21 cellular contexts compared by ENCODE assay signal in the genomic region with DNA sequence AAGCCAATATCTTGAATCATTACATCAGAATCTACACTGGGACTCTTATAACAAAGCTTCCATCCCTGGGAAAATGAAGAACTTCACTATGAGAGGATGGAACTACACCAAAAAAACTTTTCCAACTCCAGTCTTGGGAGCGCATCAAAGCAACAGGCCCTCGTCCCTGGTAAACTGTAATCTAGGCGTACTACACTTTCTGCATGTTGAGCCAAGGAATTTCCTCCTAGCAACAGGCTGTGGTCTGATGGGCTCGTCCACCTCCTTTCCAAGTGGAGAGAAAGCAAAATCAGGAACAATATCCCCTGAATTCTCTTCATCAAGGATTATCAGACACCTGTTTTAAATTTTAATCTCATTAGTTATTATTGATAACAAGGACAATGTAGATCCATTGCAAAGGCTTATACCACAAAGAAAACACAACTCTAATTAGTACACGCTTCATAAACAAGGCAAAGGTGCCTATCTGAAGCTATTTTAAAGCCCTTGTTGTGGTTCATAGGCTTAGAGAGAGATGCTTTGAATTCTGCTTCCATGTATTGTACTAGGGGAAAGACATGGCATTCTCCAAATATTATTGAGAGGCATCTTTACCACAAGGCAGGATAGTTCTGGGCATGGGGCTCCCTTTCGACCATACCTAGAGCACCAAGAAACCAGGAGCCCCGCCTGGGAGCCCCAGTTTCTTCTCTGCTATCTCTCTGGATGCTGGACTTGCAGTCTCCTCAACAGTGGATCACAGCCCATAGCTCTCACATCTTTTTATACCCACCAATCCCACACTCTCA.
DNase-seq lines count a peak whose midpoint lies in the region; ATAC-seq, FAIRE-seq and TF ChIP-seq lines count a peak whose summit lies in the region.
"Had no signal": no experiment of that assay in that cellular context is flagged by ENCODE, and none has a peak within 500 bp of the region (broad histone marks: within the 10 kb centered on the region; RNA-seq: fewer than 3 reads in every experiment).

No MANE protein-coding gene starts in this region.

- intact Hi-C loops in left cardiac atrium (cut with DNase I) = loop anchor here in 1 of 2 donors (10.0 kb wide), 2 partner anchors 65 to 85 kb away; no protein-coding TSS in a partner anchor
- intact Hi-C loops in sigmoid colon (cut with DNase I) = no loop called here
- intact Hi-C loops in mucosa of descending colon (cut with DNase I, micrococcal nuclease) = no loop called here

- peak; percentile 67 for FAIRE-seq in H54 (lab: Jason Lieb, UNC)

- H3K4me1 ChIP-seq in sigmoid colon = peaks cover 0 to 55% (median 50%) of the 10 kb centered on the region in 4 donors
- no peaks in the 10 kb centered on the region for H3K4me1 ChIP-seq in mucosa of descending colon (ENCODE audit: low read depth)
- H3K4me1 ChIP-seq: parathyroid adenoma had no signal

- 87 to 90% methylated on average over 7 of the region's 7 CpGs for WGBS in sigmoid colon, 2 donors

- no peaks in the 10 kb centered on the region for H3K27me3 ChIP-seq in sigmoid colon
- H3K27me3 ChIP-seq: Peyer's patch had no signal

- DNase-seq in H54 (ENCODE audit: insufficient read length, low spot score) (no peak), astrocyte of the hippocampus (ENCODE audit: low read depth, low spot score) (peak; percentile 82), left cardiac atrium (peak; percentile 22), sigmoid colon (no peak), mucosa of descending colon (no peak), NCI-H82 (lab: John Stamatoyannopoulos, UW) (no peak)
- DNase-seq: activated CD4-positive, alpha-beta T cell treated with anti-CD3 and anti-CD28 coated beads for 4 hours; activated gamma-delta T cell treated with Interleukin-2 at 50 U/mL for 16 hours; anterior cingulate cortex; GOT3; IMR-90; MM.1S; naive B cell; NCI-H146; NCI-H774; Peyer's patch; SW 1271; trophoblast cell had no signal

- peak overlapping the region; percentile 23 to 66 (median 58) for H3K27ac ChIP-seq in sigmoid colon
- H3K27ac ChIP-seq: parathyroid adenoma, Peyer's patch had no signal

- TF ChIP-seq POLR2A in H54 (IDR thresholded peaks at IDR 0.05; ENCODE audit: low read depth, low read length) = no peak
- TF ChIP-seq POLR2A in sigmoid colon (IDR thresholded peaks at IDR 0.05) = no peak

- peak in 1 of 2 donors; percentile 57 for ATAC-seq in left cardiac atrium
- no peak for ATAC-seq in mucosa of descending colon
- no peak for ATAC-seq in GM21529 (IDR thresholded peaks at IDR 0.05; ENCODE audit: unreplicated experiment)
- no peak for ATAC-seq in GM21515 (IDR thresholded peaks at IDR 0.05; ENCODE audit: unreplicated experiment)

- H3K36me3 ChIP-seq in sigmoid colon (no peaks in the 10 kb centered on the region), mucosa of descending colon (ENCODE audit: low read depth) (no peaks in the 10 kb centered on the region)
- H3K36me3 ChIP-seq: Peyer's patch had no signal

- no peak for TF ChIP-seq EP300 in sigmoid colon (IDR thresholded peaks at IDR 0.05)

- H3K9me3 ChIP-seq in sigmoid colon = no peaks in the 10 kb centered on the region
- no peaks in the 10 kb centered on the region for H3K9me3 ChIP-seq in mucosa of descending colon
- H3K9me3 ChIP-seq: Peyer's patch had no signal

- H3K4me3 ChIP-seq in sigmoid colon = no peak overlapping the region
- no peak overlapping the region for H3K4me3 ChIP-seq in mucosa of descending colon
- H3K4me3 ChIP-seq: Peyer's patch had no signal

- TF ChIP-seq CTCF in sigmoid colon (IDR thresholded peaks at IDR 0.05) (no peak), mucosa of descending colon (IDR thresholded peaks at IDR 0.05) (no peak)

Comparison
In these comparisons a context has a peak if more than half of its experiments do, and no peak if none do; other contexts are left out.
1. DNase-seq: peak in astrocyte of the hippocampus (single experiment) and left cardiac atrium (single experiment); none in H54 (single experiment), sigmoid colon (single experiment), mucosa of descending colon (0 of 3) and NCI-H82 (single experiment).